ENCODE assay signal across 13 cellular contexts in the genomic region with DNA sequence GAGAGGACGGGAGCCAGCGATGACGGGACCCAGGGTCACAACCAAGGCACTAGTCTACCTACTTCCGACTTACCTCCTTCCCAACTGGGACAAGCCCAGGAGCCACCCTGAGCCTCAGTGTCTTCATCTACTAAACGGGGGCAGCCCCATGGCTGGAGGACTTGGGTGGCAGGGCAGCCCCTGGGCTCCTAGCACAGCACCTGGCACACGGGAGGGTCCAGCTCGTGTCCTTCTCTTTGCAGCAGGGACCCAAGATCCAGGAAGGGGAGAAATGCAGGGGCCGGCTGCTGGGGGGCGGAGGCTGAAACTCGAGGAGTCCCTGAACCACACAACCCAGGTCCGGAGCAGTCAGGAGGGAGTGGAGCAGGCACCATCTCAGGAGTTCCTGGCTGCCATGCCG.
"Had no signal": no experiment of that assay in that cellular context is flagged by ENCODE, and none has a peak within 500 bp of the region (broad histone marks: within the 10 kb centered on the region; RNA-seq: fewer than 3 reads in every experiment).

No MANE protein-coding gene starts in this region.

- H3K27ac ChIP-seq: neural progenitor cell, SK-N-MC, testis had no signal

- H3K27me3 ChIP-seq: esophagus muscularis mucosa, neural progenitor cell, testis had no signal

- ATAC-seq: stimulated activated naive CD8-positive, alpha-beta T cell treated with anti-CD3 and anti-CD28 coated beads, Interleukin-15, amount 100 ng/mL, for 72 hours; T-cell had no signal

- H3K27ac Mint-ChIP-seq: activated naive CD4-positive, alpha-beta T cell treated with anti-CD3 and anti-CD28 coated beads, Interleukin-2, amount 50 U/mL, for 24 hours; memory B cell; neural progenitor cell had no signal

- H3K4me3 ChIP-seq: esophagus muscularis mucosa, left ventricle myocardium inferior, neural progenitor cell, SK-N-MC, testis had no signal

- H2AFZ ChIP-seq: neural progenitor cell had no signal

- H3K9me3 ChIP-seq: esophagus muscularis mucosa, left ventricle myocardium inferior, testis had no signal

- H3K36me3 ChIP-seq: esophagus muscularis mucosa, left ventricle myocardium inferior, neural progenitor cell had no signal

- H3K4me2 ChIP-seq: neural progenitor cell had no signal

- H3K27me3 Mint-ChIP-seq: activated naive CD4-positive, alpha-beta T cell treated with anti-CD3 and anti-CD28 coated beads, Interleukin-2, amount 50 U/mL, for 24 hours; memory B cell; stimulated activated naive CD8-positive, alpha-beta T cell treated with anti-CD3 and anti-CD28 coated beads, Interleukin-15, amount 100 ng/mL, for 72 hours; T-cell had no signal

- H3K4me3 Mint-ChIP-seq: activated naive CD4-positive, alpha-beta T cell treated with anti-CD3 and anti-CD28 coated beads, Interleukin-2, amount 50 U/mL, for 24 hours; memory B cell; neural progenitor cell; stimulated activated naive CD8-positive, alpha-beta T cell treated with anti-CD3 and anti-CD28 coated beads, Interleukin-15, amount 100 ng/mL, for 72 hours; T-cell had no signal

- H3K36me3 Mint-ChIP-seq: activated naive CD4-positive, alpha-beta T cell treated with anti-CD3 and anti-CD28 coated beads, Interleukin-2, amount 50 U/mL, for 24 hours; memory B cell; T-cell had no signal

- H3K9ac ChIP-seq: neural progenitor cell had no signal

- DNase-seq: activated CD4-positive, alpha-beta T cell treated with anti-CD3 and anti-CD28 coated beads, Interleukin-2, amount 50 U/mL, for 48 hours; activated CD4-positive, CD25-positive, alpha-beta regulatory T cell; left ventricle myocardium inferior; retina; stimulated activated CD4-positive, alpha-beta T cell treated with anti-CD3 and anti-CD28 coated beads, Interleukin-4, amount 100 ng/mL, for 24 hours; stimulated activated naive CD8-positive, alpha-beta T cell treated with anti-CD3 and anti-CD28 coated beads, Interleukin-15, amount 100 ng/mL, for 72 hours; T-cell; testis had no signal

- H3K9me3 Mint-ChIP-seq: activated naive CD4-positive, alpha-beta T cell treated with anti-CD3 and anti-CD28 coated beads, Interleukin-2, amount 50 U/mL, for 24 hours; memory B cell; stimulated activated naive CD8-positive, alpha-beta T cell treated with anti-CD3 and anti-CD28 coated beads, Interleukin-15, amount 100 ng/mL, for 72 hours; T-cell had no signal
